In genomic region chr1:37636435-37636834, GRCh38 we compare ENCODE assay signal across 30 cellular contexts. TPM values are rescaled to one million over a fixed set of nuclear protein-coding genes. Genes with fewer than 3 reads are reported as not detected.
"Had no signal": no experiment of that assay in that cellular context is flagged by ENCODE, and none has a peak within 500 bp of the region (broad histone marks: within the 10 kb centered on the region; RNA-seq: fewer than 3 reads in every experiment).

No MANE protein-coding gene starts in this region.

- H3K27ac ChIP-seq: colonic mucosa, epithelial cell of prostate, gastrocnemius medialis, heart right ventricle, left lung, lower lobe of right lung had no signal

- ATAC-seq: effector memory CD8-positive, alpha-beta T cell; esophagus mucosa; gastrocnemius medialis; heart right ventricle; left cardiac atrium; left lung; left ventricle myocardium superior; lower lobe of right lung; mucosa of descending colon had no signal

- DNase-seq: colonic mucosa; cortex of kidney; effector CD8-positive, alpha-beta T cell; effector memory CD8-positive, alpha-beta T cell; endodermal cell; erythroblast; esophagus squamous epithelium; foreskin fibroblast; foreskin melanocyte; gastrocnemius medialis; glutamatergic neuron; head of caudate nucleus; heart right ventricle; hippocampal formation; left cardiac atrium; left lung; left ventricle myocardium superior; lower lobe of right lung; mesenchymal stem cell; mucosa of descending colon; naive B cell had no signal

- H3K36me3 ChIP-seq: colonic mucosa, esophagus squamous epithelium, gastrocnemius medialis, heart right ventricle, left lung, lower lobe of right lung had no signal

- H3K4me1 ChIP-seq: colonic mucosa, gastrocnemius medialis had no signal

- FAIRE-seq: endometrium, islet of Langerhans, keratinocyte had no signal

- H3K4me3 ChIP-seq: colonic mucosa, esophagus squamous epithelium, gastrocnemius medialis, heart right ventricle, left lung, lower lobe of right lung, mucosa of descending colon had no signal

- H3K9me3 ChIP-seq: colonic mucosa, gastrocnemius medialis, lower lobe of right lung, mucosa of descending colon had no signal

RNA-seq across cellular contexts. Expression of gene RSPO1, which starts 1.7 kb away (rescaled TPM):
- total RNA-seq: dermis microvascular lymphatic vessel endothelial cell, endodermal cell, glomerular endothelial cell, lung microvascular endothelial cell, myocyte had no signal
- polyA plus RNA-seq: keratinocyte had no signal
